Comparison of ENCODE assay signal across 8 cellular contexts in genomic region chr4:111359602-111360001, GRCh38.
"Had no signal": no experiment of that assay in that cellular context is flagged by ENCODE, and none has a peak within 500 bp of the region (broad histone marks: within the 10 kb centered on the region; RNA-seq: fewer than 3 reads in every experiment).

No MANE protein-coding gene starts in this region.

- H3K9me3 Mint-ChIP-seq: H9 had no signal

- H3K27ac ChIP-seq: KMS-11 had no signal

- H3K9ac ChIP-seq: KMS-11 had no signal

- H3K4me2 ChIP-seq: KMS-11 had no signal

- H3K27ac Mint-ChIP-seq: H9, IgD-negative memory B cell had no signal

- H3K36me3 Mint-ChIP-seq: IgD-negative memory B cell had no signal

- H3K4me1 Mint-ChIP-seq: H9, IgD-negative memory B cell had no signal

- H3K27me3 Mint-ChIP-seq: IgD-negative memory B cell had no signal

- H3K4me3 Mint-ChIP-seq: H9, IgD-negative memory B cell had no signal

- FAIRE-seq: H54, HTR-8/SVneo had no signal

- DNase-seq: GOT3, H9, HCEC 1CT, Karpas-422 had no signal
